In the genomic region with DNA sequence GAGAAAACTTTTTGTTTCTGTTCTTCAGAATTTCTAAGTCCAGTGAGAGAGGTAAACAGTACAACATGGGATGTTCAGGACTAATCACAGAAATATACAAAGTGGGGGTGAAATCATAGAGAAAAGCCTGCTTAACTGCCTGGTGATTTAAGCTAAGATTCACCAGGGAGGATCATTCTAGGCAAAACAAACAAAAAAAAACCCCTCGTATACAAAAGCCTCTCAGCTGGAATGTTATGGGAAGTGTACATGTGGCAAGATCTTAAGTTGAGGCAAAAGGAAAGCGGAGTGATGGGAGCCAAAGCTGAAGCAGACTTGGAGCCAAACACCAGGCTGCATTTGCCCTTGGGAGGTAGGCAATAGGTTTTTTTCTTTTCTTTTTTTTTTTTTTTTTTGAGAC, we compare ENCODE assay signal across 25 cellular contexts. TPM values are rescaled to one million over a fixed set of nuclear protein-coding genes. Genes with fewer than 3 reads are reported as not detected.
"Had no signal": no experiment of that assay in that cellular context is flagged by ENCODE, and none has a peak within 500 bp of the region (broad histone marks: within the 10 kb centered on the region; RNA-seq: fewer than 3 reads in every experiment).

No MANE protein-coding gene starts in this region.

- H3K9me3 ChIP-seq: colonic mucosa, esophagus muscularis mucosa, heart right ventricle, left lung, pancreas, stomach, thyroid gland had no signal

- H3K36me3 Mint-ChIP-seq: stimulated activated effector memory CD8-positive, alpha-beta T cell treated with anti-CD3 and anti-CD28 coated beads, Interleukin-12 subunit alpha, Interleukin-12 subunit beta, amount 100 ng/mL, for 72 hours; type B pancreatic cell had no signal

- H3K4me1 ChIP-seq: colonic mucosa, left lung, thyroid gland had no signal

- DNase-seq: colonic mucosa; effector CD8-positive, alpha-beta T cell; endodermal cell; foreskin melanocyte; glutamatergic neuron; heart right ventricle; hippocampal formation; left cardiac atrium; left lung; mammary epithelial cell; naive thymus-derived CD8-positive, alpha-beta T cell; occipital lobe; pancreas; stimulated activated CD4-positive, alpha-beta T cell treated with anti-CD3 and anti-CD28 coated beads, Interleukin-2, amount 100 ng/mL, for 24 hours; stimulated activated CD4-positive, alpha-beta T cell treated with anti-CD3 and anti-CD28 coated beads, Interleukin-4, amount 100 ng/mL, for 24 hours; stimulated activated naive CD4-positive, alpha-beta T cell treated with Interleukin-2 at 50 U/mL for 16 hours; stomach; thyroid gland had no signal

- H3K4me3 Mint-ChIP-seq: dendritic cell treated with granulocyte-macrophage colony-stimulating factor and Interleukin-4, amounts not matched to agents 40 ng/mL and 50 ng/mL, for 4 days; endodermal cell; naive thymus-derived CD8-positive, alpha-beta T cell; stimulated activated effector memory CD8-positive, alpha-beta T cell treated with anti-CD3 and anti-CD28 coated beads, Interleukin-12 subunit alpha, Interleukin-12 subunit beta, amount 100 ng/mL, for 72 hours; type B pancreatic cell had no signal

- H3K9me3 Mint-ChIP-seq: dendritic cell treated with granulocyte-macrophage colony-stimulating factor and Interleukin-4, amounts not matched to agents 40 ng/mL and 50 ng/mL, for 4 days; endodermal cell; naive thymus-derived CD8-positive, alpha-beta T cell; stimulated activated effector memory CD8-positive, alpha-beta T cell treated with anti-CD3 and anti-CD28 coated beads, Interleukin-12 subunit alpha, Interleukin-12 subunit beta, amount 100 ng/mL, for 72 hours; type B pancreatic cell had no signal

- H3K4me3 ChIP-seq: colonic mucosa, esophagus muscularis mucosa, heart right ventricle, left lung, pancreas, stomach, thyroid gland had no signal

- H3K27ac Mint-ChIP-seq: dendritic cell treated with granulocyte-macrophage colony-stimulating factor and Interleukin-4, amounts not matched to agents 40 ng/mL and 50 ng/mL, for 4 days; naive thymus-derived CD8-positive, alpha-beta T cell; stimulated activated effector memory CD8-positive, alpha-beta T cell treated with anti-CD3 and anti-CD28 coated beads, Interleukin-12 subunit alpha, Interleukin-12 subunit beta, amount 100 ng/mL, for 72 hours; type B pancreatic cell had no signal

- H3K27ac ChIP-seq: colonic mucosa, esophagus muscularis mucosa, left lung, pancreas, stomach, thyroid gland had no signal

- H3K27me3 ChIP-seq: colonic mucosa, esophagus muscularis mucosa, heart right ventricle, left lung, pancreas, stomach, thyroid gland had no signal

- H3K36me3 ChIP-seq: colonic mucosa, esophagus muscularis mucosa, heart right ventricle, left lung, pancreas, stomach, thyroid gland had no signal

- FAIRE-seq: endothelial cell of umbilical vein, islet of Langerhans had no signal

- ATAC-seq: heart right ventricle; left cardiac atrium; left lung; naive thymus-derived CD8-positive, alpha-beta T cell; pancreas; sciatic nerve; stimulated activated effector memory CD8-positive, alpha-beta T cell treated with anti-CD3 and anti-CD28 coated beads, Interleukin-12 subunit alpha, Interleukin-12 subunit beta, amount 100 ng/mL, for 72 hours had no signal

- H3K4me1 Mint-ChIP-seq: stimulated activated effector memory CD8-positive, alpha-beta T cell treated with anti-CD3 and anti-CD28 coated beads, Interleukin-12 subunit alpha, Interleukin-12 subunit beta, amount 100 ng/mL, for 72 hours had no signal

RNA-seq across cellular contexts. Expression of gene TJP1, which starts 40.0 kb away (rescaled TPM):
- total RNA-seq: naive thymus-derived CD8-positive, alpha-beta T cell had no signal
- polyA plus RNA-seq: naive thymus-derived CD8-positive, alpha-beta T cell had no signal
